16 cellular contexts compared by ENCODE assay signal in genomic region chr12:6321905-6322304, GRCh38. TPM values are rescaled to one million over a fixed set of nuclear protein-coding genes. Genes with fewer than 3 reads are reported as not detected.
DNase-seq lines count a peak whose midpoint lies in the region; ATAC-seq and TF ChIP-seq lines count a peak whose summit lies in the region.
"Had no signal": no experiment of that assay in that cellular context is flagged by ENCODE, and none has a peak within 500 bp of the region (broad histone marks: within the 10 kb centered on the region; RNA-seq: fewer than 3 reads in every experiment).

No MANE protein-coding gene starts in this region.

- no peak overlapping the region for H3K9ac ChIP-seq in PC-3 (ENCODE audit: low read length)

- ATAC-seq in CD8-positive, alpha-beta T cell, result no peak
- ATAC-seq in PC-3, result peak; percentile 7; the same call in 1 of the 2 replicates
- peak; percentile 27 for ATAC-seq in left ventricle myocardium superior
- no peak for ATAC-seq in GM21528 (IDR thresholded peaks at IDR 0.05; ENCODE audit: low FRiP score, unreplicated experiment)

- H3K9me3 ChIP-seq in CD8-positive, alpha-beta T cell (ENCODE audit: low read length), result no peaks in the 10 kb centered on the region
- H3K9me3 ChIP-seq in PC-3 (ENCODE audit: low read length) (no peaks in the 10 kb centered on the region), prostate gland (no peaks in the 10 kb centered on the region), HAP-1 (no peaks in the 10 kb centered on the region)

- H3K4me3 Mint-ChIP-seq in CD8-positive, alpha-beta T cell, result no peak overlapping the region
- H3K4me3 Mint-ChIP-seq in activated T-helper 2 cell treated with anti-CD3 and anti-CD28 coated beads, Interferon-gamma antibody, Interleukin-2, Interleukin-4, amounts not matched to agents 10 μg/mL and 5 μg/mL and 100 μg/mL, durations not matched to agents 14 hours and 24 hours and 36 hours (ENCODE audit: low read depth), result no peak overlapping the region
- H3K4me3 Mint-ChIP-seq: activated CD4-positive, alpha-beta memory T cell treated with anti-CD3 and anti-CD28 coated beads, Interleukin-2, amount 10 ng/mL, durations not matched to agents 7 days and 5 days had no signal

- POLR2A ChIA-PET in CD8-positive, alpha-beta T cell (lab: Charles Lee), result interaction anchor here (1.2 to 1.8 kb wide), 2 partner anchors 9 to 11 kb away, joined by 3 to 9 read pairs; no protein-coding TSS in a partner anchor
- POLR2A ChIA-PET in PC-3 (lab: Charles Lee; ENCODE audit: unreplicated experiment), result interaction anchor here (0.6 kb wide), 1 partner anchor 121 kb away, joined by 5 read pairs; no protein-coding TSS in a partner anchor

- no peaks in the 10 kb centered on the region for H4K20me1 ChIP-seq in PC-3 (ENCODE audit: low read length)

- BruUV-seq in PC-3 (replicated peaks; lab: Mats Ljungman, UMichigan), result no TSS peak

- no peak for DNase-seq in CD8-positive, alpha-beta T cell
- DNase-seq in PC-3 (peak; percentile 57), left ventricle myocardium superior (no peak), prostate gland (ENCODE audit: low spot score) (no peak), HAP-1 (ENCODE audit: low spot score in 2 of 2) (no peak), NCI-H345 treated with DMSO at 0.1 percent for 48 hours (lab: John Stamatoyannopoulos, UW; ENCODE audit: unreplicated experiment) (no peak)
- DNase-seq in activated T-helper 2 cell treated with anti-CD3 and anti-CD28 coated beads, Interferon-gamma antibody, Interleukin-2, Interleukin-4, amounts not matched to agents 10 μg/mL and 5 μg/mL and 100 μg/mL, durations not matched to agents 14 hours and 24 hours and 36 hours (ENCODE audit: low spot score), result no peak
- DNase-seq: activated CD4-positive, alpha-beta memory T cell treated with anti-CD3 and anti-CD28 coated beads, Interleukin-2, amount 10 ng/mL, durations not matched to agents 7 days and 5 days; activated gamma-delta T cell treated with Interleukin-2 at 50 U/mL for 16 hours; central memory CD4-positive, alpha-beta T cell; NCI-H1417 treated with DMSO at 0.1 percent for 48 hours; NCI-H526; retina had no signal

- peaks cover 58% of the 10 kb centered on the region for H3K4me1 ChIP-seq in CD8-positive, alpha-beta T cell (ENCODE audit: insufficient read depth, low read length)
- H3K4me1 ChIP-seq in PC-3 (ENCODE audit: insufficient read depth, low read length), result peaks cover 23% of the 10 kb centered on the region
- H3K4me1 ChIP-seq in prostate gland (replicated peaks), result peaks cover 18% of the 10 kb centered on the region
- H3K4me1 ChIP-seq in HAP-1, result peaks cover 14% of the 10 kb centered on the region

- in situ Hi-C loops in HAP-1 (cut with MboI; ENCODE audit: low sequenced_read_pairs), result no loop called here

- no peaks in the 10 kb centered on the region for H3K9me2 ChIP-seq in PC-3 (replicated peaks; ENCODE audit: low read length)

- intact Hi-C loops in CD8-positive, alpha-beta T cell (cut with DNase I, micrococcal nuclease), result loop anchor here in 1 of 2 experiments (2.0 kb wide), 1 partner anchor 15 kb away; no protein-coding TSS in a partner anchor
- intact Hi-C loops in PC-3 (cut with micrococcal nuclease), result loop anchor here (2.0 to 5.0 kb wide), 2 partner anchors 35 to 149 kb away; partner anchors contain the start of gene VAMP1
- intact Hi-C loops in left ventricle myocardium superior (cut with micrococcal nuclease), result no loop called here
- intact Hi-C loops in prostate gland (cut with DNase I), result no loop called here
- intact Hi-C loops in activated T-helper 2 cell treated with anti-CD3 and anti-CD28 coated beads, Interferon-gamma antibody, Interleukin-2, Interleukin-4, amounts not matched to agents 10 μg/mL and 5 μg/mL and 100 μg/mL, durations not matched to agents 14 hours and 24 hours and 36 hours (cut with micrococcal nuclease), result loop anchor here (2.0 to 5.0 kb wide), 2 partner anchors 15 to 40 kb away; no protein-coding TSS in a partner anchor

- H3K79me2 ChIP-seq in PC-3 (ENCODE audit: low read length), result no peaks in the 10 kb centered on the region

- peaks cover 7% of the 10 kb centered on the region for H3K36me3 Mint-ChIP-seq in CD8-positive, alpha-beta T cell
- peaks cover 2% of the 10 kb centered on the region for H3K36me3 Mint-ChIP-seq in activated T-helper 2 cell treated with anti-CD3 and anti-CD28 coated beads, Interferon-gamma antibody, Interleukin-2, Interleukin-4, amounts not matched to agents 10 μg/mL and 5 μg/mL and 100 μg/mL, durations not matched to agents 14 hours and 24 hours and 36 hours (ENCODE audit: low read depth)
- H3K36me3 Mint-ChIP-seq: IgD-negative memory B cell had no signal

- no peak overlapping the region for H3K4me2 ChIP-seq in PC-3 (ENCODE audit: low read length)

- H2AFZ ChIP-seq in PC-3 (ENCODE audit: low read length), result no peak overlapping the region

- no peaks in the 10 kb centered on the region for H3K36me3 ChIP-seq in CD8-positive, alpha-beta T cell (ENCODE audit: insufficient read depth, low read length)
- H3K36me3 ChIP-seq in PC-3 (ENCODE audit: low read depth, low read length), result no peaks in the 10 kb centered on the region
- H3K36me3 ChIP-seq in prostate gland, result no peaks in the 10 kb centered on the region
- H3K36me3 ChIP-seq in HAP-1 (replicated peaks), result no peaks in the 10 kb centered on the region

- TF ChIP-seq CTCF in CD8-positive, alpha-beta T cell (IDR thresholded peaks at IDR 0.05), result no peak
- TF ChIP-seq CTCF in PC-3 (conservative IDR thresholded peaks at IDR 0.05; ENCODE audit: low read depth, low read length), result no peak
- no peak for TF ChIP-seq CTCF in prostate gland (IDR thresholded peaks at IDR 0.05)

- H3K27ac Mint-ChIP-seq in CD8-positive, alpha-beta T cell, result peak overlapping the region; percentile 64
- H3K27ac Mint-ChIP-seq in activated T-helper 2 cell treated with anti-CD3 and anti-CD28 coated beads, Interferon-gamma antibody, Interleukin-2, Interleukin-4, amounts not matched to agents 10 μg/mL and 5 μg/mL and 100 μg/mL, durations not matched to agents 14 hours and 24 hours and 36 hours, result no peak overlapping the region
- H3K27ac Mint-ChIP-seq: activated CD4-positive, alpha-beta memory T cell treated with anti-CD3 and anti-CD28 coated beads, Interleukin-2, amount 10 ng/mL, durations not matched to agents 7 days and 5 days; IgD-negative memory B cell had no signal

- CTCF ChIA-PET in CD8-positive, alpha-beta T cell (lab: Charles Lee), result interaction anchor here (1.2 to 2.7 kb wide), 10 partner anchors 13 to 216 kb away, joined by 3 to 51 read pairs (median 9); no protein-coding TSS in a partner anchor
- CTCF ChIA-PET in PC-3 (lab: Charles Lee), result no interaction called here

- H3K27me3 ChIP-seq in CD8-positive, alpha-beta T cell (ENCODE audit: insufficient read depth, low read length), result no peaks in the 10 kb centered on the region
- H3K27me3 ChIP-seq in PC-3 (ENCODE audit: low read length) (no peaks in the 10 kb centered on the region), prostate gland (replicated peaks; ENCODE audit: insufficient read depth) (no peaks in the 10 kb centered on the region), HAP-1 (ENCODE audit: low read depth) (no peaks in the 10 kb centered on the region)

- H3K4me3 ChIP-seq in CD8-positive, alpha-beta T cell (ENCODE audit: low read depth, low read length), result no peak overlapping the region
- H3K4me3 ChIP-seq in PC-3 (ENCODE audit: low read length) (no peak overlapping the region), prostate gland (no peak overlapping the region), HAP-1 (no peak overlapping the region)

- H3K27ac ChIP-seq in CD8-positive, alpha-beta T cell (ENCODE audit: low read depth, low read length), result no peak overlapping the region
- H3K27ac ChIP-seq in PC-3 (ENCODE audit: low read length), result peak overlapping the region; percentile 62
- H3K27ac ChIP-seq in prostate gland, result peak overlapping the region; percentile 66 to 85

- no peaks in the 10 kb centered on the region for H3K27me3 Mint-ChIP-seq in CD8-positive, alpha-beta T cell (ENCODE audit: low read depth)
- peaks cover 8% of the 10 kb centered on the region for H3K27me3 Mint-ChIP-seq in activated T-helper 2 cell treated with anti-CD3 and anti-CD28 coated beads, Interferon-gamma antibody, Interleukin-2, Interleukin-4, amounts not matched to agents 10 μg/mL and 5 μg/mL and 100 μg/mL, durations not matched to agents 14 hours and 24 hours and 36 hours (ENCODE audit: low read depth)

- peaks cover 69% of the 10 kb centered on the region for H3K4me1 Mint-ChIP-seq in CD8-positive, alpha-beta T cell (ENCODE audit: low read depth)
- peaks cover 27% of the 10 kb centered on the region for H3K4me1 Mint-ChIP-seq in activated T-helper 2 cell treated with anti-CD3 and anti-CD28 coated beads, Interferon-gamma antibody, Interleukin-2, Interleukin-4, amounts not matched to agents 10 μg/mL and 5 μg/mL and 100 μg/mL, durations not matched to agents 14 hours and 24 hours and 36 hours (ENCODE audit: low read depth)

- 44% methylated on average over 6 of the region's 6 CpGs for WGBS in prostate gland

- no peak for TF ChIP-seq POLR2A in prostate gland (IDR thresholded peaks at IDR 0.05)

- no peaks in the 10 kb centered on the region for H3K9me3 Mint-ChIP-seq in CD8-positive, alpha-beta T cell
- H3K9me3 Mint-ChIP-seq in activated T-helper 2 cell treated with anti-CD3 and anti-CD28 coated beads, Interferon-gamma antibody, Interleukin-2, Interleukin-4, amounts not matched to agents 10 μg/mL and 5 μg/mL and 100 μg/mL, durations not matched to agents 14 hours and 24 hours and 36 hours, result no peaks in the 10 kb centered on the region
- H3K9me3 Mint-ChIP-seq: activated CD4-positive, alpha-beta memory T cell treated with anti-CD3 and anti-CD28 coated beads, Interleukin-2, amount 10 ng/mL, durations not matched to agents 7 days and 5 days had no signal

- no peaks in the 10 kb centered on the region for H3F3A ChIP-seq in PC-3 (ENCODE audit: low read length, unreplicated experiment)

RNA-seq across cellular contexts. Expression of gene PLEKHG6, which starts 11.4 kb away (rescaled TPM):
- not detected for total RNA-seq in CD8-positive, alpha-beta T cell
- total RNA-seq in PC-3 (2014; rRNA removed) (18.0 and 18.4 TPM in 2 replicates), left ventricle myocardium superior (0.47 TPM), prostate gland (1 to 10 TPM; 4.6 to 6.2 TPM)
- total RNA-seq in activated T-helper 2 cell treated with anti-CD3 and anti-CD28 coated beads, Interferon-gamma antibody, Interleukin-2, Interleukin-4, amounts not matched to agents 10 μg/mL and 5 μg/mL and 100 μg/mL, durations not matched to agents 14 hours and 24 hours and 36 hours, result not detected in 2 replicates
- total RNA-seq: activated CD4-positive, alpha-beta memory T cell treated with anti-CD3 and anti-CD28 coated beads, Interleukin-2, amount 10 ng/mL, durations not matched to agents 7 days and 5 days; mononuclear cell had no signal

RNA-seq across cellular contexts. Expression of gene TNFRSF1A, which starts 20.0 kb away (rescaled TPM):
- total RNA-seq in CD8-positive, alpha-beta T cell, result 10 to 100 TPM; 16.7 to 18.8 TPM
- total RNA-seq in PC-3 (2014; rRNA removed) (95.1 and 97.4 TPM in 2 replicates), left ventricle myocardium superior (44.0 TPM), prostate gland (100 to 1,000 TPM in 1 of 2 donors, 10 to 100 TPM in 1; 91.1 to 168 TPM)
- total RNA-seq in activated T-helper 2 cell treated with anti-CD3 and anti-CD28 coated beads, Interferon-gamma antibody, Interleukin-2, Interleukin-4, amounts not matched to agents 10 μg/mL and 5 μg/mL and 100 μg/mL, durations not matched to agents 14 hours and 24 hours and 36 hours, result 37.6 TPM in 2 replicates

RNA-seq across cellular contexts. Expression of gene SCNN1A, which starts 53.5 kb away (rescaled TPM):
- total RNA-seq in CD8-positive, alpha-beta T cell, result 1 to 10 TPM in 1 of 2 experiments, under 1 TPM in 1; 0.50 to 1.1 TPM
- total RNA-seq in PC-3 (2014; rRNA removed) (2.3 and 2.9 TPM in 2 replicates), left ventricle myocardium superior (1.7 TPM), prostate gland (100 to 1,000 TPM; 128 to 211 TPM)
- total RNA-seq in activated T-helper 2 cell treated with anti-CD3 and anti-CD28 coated beads, Interferon-gamma antibody, Interleukin-2, Interleukin-4, amounts not matched to agents 10 μg/mL and 5 μg/mL and 100 μg/mL, durations not matched to agents 14 hours and 24 hours and 36 hours, result not detected in 2 replicates

Comparison
In these comparisons a context has a peak if more than half of its experiments do, and no peak if none do; other contexts are left out.
1. ATAC-seq: peak in PC-3 (single experiment) and left ventricle myocardium superior (single experiment); none in CD8-positive, alpha-beta T cell (single experiment) and GM21528 (single experiment).
2. RNA of gene SCNN1A, which starts 53.5 kb away (total RNA-seq): 128 to 211 TPM in prostate gland; 2.3 to 2.9 TPM in PC-3, 1.7 TPM in left ventricle myocardium superior (single experiment), 0.50 to 1.1 TPM in CD8-positive, alpha-beta T cell and not detected in activated T-helper 2 cell treated with anti-CD3 and anti-CD28 coated beads, Interferon-gamma antibody, Interleukin-2, Interleukin-4, amounts not matched to agents 10 μg/mL and 5 μg/mL and 100 μg/mL, durations not matched to agents 14 hours and 24 hours and 36 hours; every median in the first group is over 10 times any median in the second.
3. intact Hi-C loops: an anchor here in PC-3 (2.0 to 5.0 kb wide) and activated T-helper 2 cell treated with anti-CD3 and anti-CD28 coated beads, Interferon-gamma antibody, Interleukin-2, Interleukin-4, amounts not matched to agents 10 μg/mL and 5 μg/mL and 100 μg/mL, durations not matched to agents 14 hours and 24 hours and 36 hours (2.0 to 5.0 kb wide); none called in left ventricle myocardium superior and prostate gland.